ENCODE assay signal across 23 cellular contexts in genomic region chrX:144791298-144791697, GRCh38.
A peak's percentile ranks its signal among the peaks of the same experiment; 100 is the strongest.
DNase-seq lines count a peak whose midpoint lies in the region; ATAC-seq, FAIRE-seq and TF ChIP-seq lines count a peak whose summit lies in the region.
"Had no signal": no experiment of that assay in that cellular context is flagged by ENCODE, and none has a peak within 500 bp of the region (broad histone marks: within the 10 kb centered on the region; RNA-seq: fewer than 3 reads in every experiment).

No MANE protein-coding gene starts in this region.

- no peak overlapping the region for H3K18ac ChIP-seq in mesendoderm (ENCODE audit: low read length)

- H3K79me2 ChIP-seq in mesendoderm (ENCODE audit: control insufficient read depth, insufficient read depth, low read length): no peaks in the 10 kb centered on the region

- H2AK5ac ChIP-seq in mesendoderm (ENCODE audit: low read length): no peak overlapping the region

- peak; percentile 21 for DNase-seq in Right ventricle myocardium inferior (ENCODE audit: missing footprints)
- DNase-seq in cardiac septum (ENCODE audit: low spot score): no peak
- DNase-seq in bronchial epithelial cell (ENCODE audit: low read depth): peak; percentile 64
- peak; percentile 42 for DNase-seq in mesendoderm
- no peak for DNase-seq in lower leg skin (ENCODE audit: low spot score in 2 of 2)
- DNase-seq in activated CD4-positive, alpha-beta T cell treated with anti-CD3 and anti-CD28 coated beads, Interleukin-2, amount 10 ng/mL, durations not matched to agents 24 days and 14 days: no peak
- no peak for DNase-seq in GOT3 (lab: John Stamatoyannopoulos, UW)
- DNase-seq: CD8-positive, alpha-beta T cell; DMS79; MG63; NCI-H1092; NCI-H146; NCI-H2081 treated with DMSO at 0.1 percent for 48 hours; NCI-H510A; NCI-H774; Peyer's patch; SIG-M5 had no signal

- H3K4ac ChIP-seq in mesendoderm (ENCODE audit: low read depth, low read length): no peak overlapping the region

- H3K4me2 ChIP-seq in mesendoderm (ENCODE audit: low read length): no peak overlapping the region
- H3K4me2 ChIP-seq: BLaER1, KMS-11 had no signal

- H3K56ac ChIP-seq in mesendoderm (ENCODE audit: low read length): no peak overlapping the region

- no peak overlapping the region for H2BK5ac ChIP-seq in mesendoderm (ENCODE audit: low read length)

- intact Hi-C loops in Right ventricle myocardium inferior (cut with DNase I) (no loop called here), cardiac septum (cut with DNase I) (no loop called here), lower leg skin (cut with DNase I; ENCODE audit: low total_unique reads) (no loop called here)
- intact Hi-C loops in activated CD4-positive, alpha-beta T cell treated with anti-CD3 and anti-CD28 coated beads, Interleukin-2, amount 10 ng/mL, durations not matched to agents 24 days and 14 days (cut with micrococcal nuclease): no loop called here

- no peak for FAIRE-seq in bronchial epithelial cell (lab: Jason Lieb, UNC)
- FAIRE-seq: A204.1, D721Med had no signal

- no peak overlapping the region for H3K27ac ChIP-seq in mesendoderm (ENCODE audit: low read depth, low read length)
- H3K27ac ChIP-seq: BLaER1, KMS-11, Peyer's patch had no signal

- no peak overlapping the region for H3K4me3 Mint-ChIP-seq in activated CD4-positive, alpha-beta T cell treated with anti-CD3 and anti-CD28 coated beads, Interleukin-2, amount 10 ng/mL, durations not matched to agents 24 days and 14 days
- H3K4me3 Mint-ChIP-seq: CD8-positive, alpha-beta T cell had no signal

- H3K23ac ChIP-seq in mesendoderm (ENCODE audit: low read length): no peak overlapping the region

- no peak overlapping the region for H3K27ac Mint-ChIP-seq in activated CD4-positive, alpha-beta T cell treated with anti-CD3 and anti-CD28 coated beads, Interleukin-2, amount 10 ng/mL, durations not matched to agents 24 days and 14 days
- H3K27ac Mint-ChIP-seq: CD8-positive, alpha-beta T cell had no signal

- no peak overlapping the region for H3K9ac ChIP-seq in mesendoderm (ENCODE audit: low read length)
- H3K9ac ChIP-seq: BLaER1, KMS-11 had no signal

- ATAC-seq in Right ventricle myocardium inferior (no peak), HG03025 (IDR thresholded peaks at IDR 0.05; ENCODE audit: low FRiP score, unreplicated experiment) (no peak)
- ATAC-seq: CD8-positive, alpha-beta T cell had no signal

- H3K27me3 Mint-ChIP-seq in activated CD4-positive, alpha-beta T cell treated with anti-CD3 and anti-CD28 coated beads, Interleukin-2, amount 10 ng/mL, durations not matched to agents 24 days and 14 days: no peaks in the 10 kb centered on the region

- no peak overlapping the region for H2BK15ac ChIP-seq in mesendoderm (replicated peaks; ENCODE audit: low read depth)

- no peaks in the 10 kb centered on the region for H3K4me1 Mint-ChIP-seq in activated CD4-positive, alpha-beta T cell treated with anti-CD3 and anti-CD28 coated beads, Interleukin-2, amount 10 ng/mL, durations not matched to agents 24 days and 14 days

- TF ChIP-seq POLR2A in lower leg skin (IDR thresholded peaks at IDR 0.05): no peak

- H4K8ac ChIP-seq in mesendoderm (ENCODE audit: low read depth, low read length): no peak overlapping the region

- no peak overlapping the region for H2BK120ac ChIP-seq in mesendoderm (ENCODE audit: low read depth, low read length)

- no peaks in the 10 kb centered on the region for H3K36me3 ChIP-seq in bronchial epithelial cell (ENCODE audit: control insufficient read depth, insufficient read depth, low read length)
- no peaks in the 10 kb centered on the region for H3K36me3 ChIP-seq in mesendoderm (ENCODE audit: control insufficient read depth, insufficient read depth, low read length)
- H3K36me3 ChIP-seq: BLaER1, HAP-1, MG63, Peyer's patch had no signal

- H4K5ac ChIP-seq in mesendoderm (ENCODE audit: low read length): no peak overlapping the region

- peaks cover 7% of the 10 kb centered on the region for H3K9me3 Mint-ChIP-seq in activated CD4-positive, alpha-beta T cell treated with anti-CD3 and anti-CD28 coated beads, Interleukin-2, amount 10 ng/mL, durations not matched to agents 24 days and 14 days

- no peak overlapping the region for H3K4me3 ChIP-seq in bronchial epithelial cell (ENCODE audit: low read depth, low read length)
- no peak overlapping the region for H3K4me3 ChIP-seq in mesendoderm (ENCODE audit: low read length)
- H3K4me3 ChIP-seq in lower leg skin (ENCODE audit: low read depth, poor library complexity, severe bottlenecking): no peak overlapping the region
- H3K4me3 ChIP-seq: BLaER1, HAP-1, MG63, Peyer's patch had no signal

- H3K79me1 ChIP-seq in mesendoderm (ENCODE audit: low read length): no peaks in the 10 kb centered on the region

- no peaks in the 10 kb centered on the region for H3K4me1 ChIP-seq in mesendoderm (ENCODE audit: control insufficient read depth, low read depth, low read length)
- H3K4me1 ChIP-seq: BLaER1, HAP-1, Peyer's patch had no signal

- no CpG with 5 or more reads among the region's 5 CpGs for WGBS in mesendoderm (ENCODE audit: extremely low coverage, insufficient coverage, low lambda C conversion rate)
- WGBS in lower leg skin, 2 donors: 38 to 58% methylated on average over 5 of the region's 5 CpGs

- no peaks in the 10 kb centered on the region for H3K36me3 Mint-ChIP-seq in activated CD4-positive, alpha-beta T cell treated with anti-CD3 and anti-CD28 coated beads, Interleukin-2, amount 10 ng/mL, durations not matched to agents 24 days and 14 days (ENCODE audit: low read depth)
- H3K36me3 Mint-ChIP-seq: CD8-positive, alpha-beta T cell had no signal

- TF ChIP-seq CTCF in bronchial epithelial cell (IDR thresholded peaks at IDR 0.05; ENCODE audit: insufficient read depth, low read length, severe bottlenecking) (no peak), lower leg skin (IDR thresholded peaks at IDR 0.05) (no peak)

- H3K27me3 ChIP-seq in bronchial epithelial cell (ENCODE audit: control insufficient read depth, insufficient read depth, low read length) (no peaks in the 10 kb centered on the region), mesendoderm (ENCODE audit: insufficient read depth, low read length, poor library complexity) (no peaks in the 10 kb centered on the region)
- H3K27me3 ChIP-seq: MG63, Peyer's patch had no signal

Comparison
In these comparisons a context has a peak if more than half of its experiments do, and no peak if none do; other contexts are left out.
1. DNase-seq: peak in Right ventricle myocardium inferior (single experiment), bronchial epithelial cell (single experiment) and mesendoderm (single experiment); none in cardiac septum (single experiment), lower leg skin (0 of 2), activated CD4-positive, alpha-beta T cell treated with anti-CD3 and anti-CD28 coated beads, Interleukin-2, amount 10 ng/mL, durations not matched to agents 24 days and 14 days (single experiment) and GOT3 (single experiment).